ENCODE assay signal across 9 cellular contexts in genomic region chr17:9432121-9432866, GRCh38.
DNase-seq lines count a peak whose midpoint lies in the region; ATAC-seq, FAIRE-seq and TF ChIP-seq lines count a peak whose summit lies in the region.
"Had no signal": no experiment of that assay in that cellular context is flagged by ENCODE, and none has a peak within 500 bp of the region (broad histone marks: within the 10 kb centered on the region; RNA-seq: fewer than 3 reads in every experiment).

No MANE protein-coding gene starts in this region.

- H3K79me2 ChIP-seq in osteoblast (ENCODE audit: insufficient read depth, low read length) = no peaks in the 10 kb centered on the region

- H3K9me3 ChIP-seq in adrenal gland (replicated peaks in 1 of 3) = no peaks in the 10 kb centered on the region
- H3K9me3 ChIP-seq in osteoblast (ENCODE audit: low read depth, low read length) = no peaks in the 10 kb centered on the region
- H3K9me3 ChIP-seq in naive thymus-derived CD4-positive, alpha-beta T cell (ENCODE audit: control insufficient read depth in 2 of 3, low read length in 3 of 3) = no peaks in the 10 kb centered on the region

- 56 to 69% (median 67%) methylated on average over 6 of the region's 6 CpGs for WGBS in adrenal gland, 4 donors

- H3K4me3 Mint-ChIP-seq in naive thymus-derived CD4-positive, alpha-beta T cell = no peak overlapping the region
- H3K4me3 Mint-ChIP-seq: activated naive CD8-positive, alpha-beta T cell treated with anti-CD3 and anti-CD28 coated beads for 36 hours had no signal

- no peak for DNase-seq in GM12892 (ENCODE audit: insufficient read length)
- no peak for DNase-seq in adrenal gland
- DNase-seq in osteoblast (ENCODE audit: insufficient read length, low spot score, missing footprints) = no peak
- no peak for DNase-seq in NCI-H1417 (lab: John Stamatoyannopoulos, UW)
- no peak for DNase-seq in activated naive CD4-positive, alpha-beta T cell treated with anti-CD3 and anti-CD28 coated beads, Interleukin-2, amount 50 U/mL, for 16 hours
- DNase-seq in naive thymus-derived CD4-positive, alpha-beta T cell = no peak
- DNase-seq: activated naive CD8-positive, alpha-beta T cell treated with anti-CD3 and anti-CD28 coated beads for 36 hours had no signal

- H3K36me3 Mint-ChIP-seq in naive thymus-derived CD4-positive, alpha-beta T cell = peaks cover 3 to 52% (median 22%) of the 10 kb centered on the region in 5 donors

- H3K4me3 ChIP-seq in adrenal gland (no peak overlapping the region), osteoblast (ENCODE audit: insufficient read depth, low read length) (no peak overlapping the region)
- H3K4me3 ChIP-seq in naive thymus-derived CD4-positive, alpha-beta T cell (ENCODE audit: low read length) = no peak overlapping the region

- POLR2A ChIA-PET in naive thymus-derived CD4-positive, alpha-beta T cell (lab: Charles Lee) = no interaction called here

- H2AFZ ChIP-seq in osteoblast (ENCODE audit: low read length) = no peak overlapping the region

- H3K36me3 ChIP-seq in adrenal gland (replicated peaks in 1 of 2) = no peaks in the 10 kb centered on the region
- no peaks in the 10 kb centered on the region for H3K36me3 ChIP-seq in osteoblast (ENCODE audit: insufficient read depth, low read length)
- no peaks in the 10 kb centered on the region for H3K36me3 ChIP-seq in naive thymus-derived CD4-positive, alpha-beta T cell (ENCODE audit: control insufficient read depth in 2 of 3, insufficient read depth in 3 of 3, low read length in 3 of 3)

- no peak for TF ChIP-seq POLR2A in GM12892 (IDR thresholded peaks at IDR 0.05; ENCODE audit: low read depth, low read length)
- TF ChIP-seq POLR2A in adrenal gland (IDR thresholded peaks at IDR 0.05) = no peak

- H3K27ac ChIP-seq in adrenal gland (peak overlapping the region in 4 of 5 donors; percentile 27 to 47 (median 31)), osteoblast (ENCODE audit: low read depth, low read length) (peak overlapping the region; percentile 82)
- H3K27ac ChIP-seq in naive thymus-derived CD4-positive, alpha-beta T cell (ENCODE audit: low read depth, low read length) = no peak overlapping the region

- peaks cover 3% of the 10 kb centered on the region for H4K20me1 ChIP-seq in osteoblast (ENCODE audit: insufficient read depth, low read length)

- H3K9me3 Mint-ChIP-seq in naive thymus-derived CD4-positive, alpha-beta T cell = peaks cover 0 to 2% (median 0%) of the 10 kb centered on the region in 11 donors
- H3K9me3 Mint-ChIP-seq: activated naive CD8-positive, alpha-beta T cell treated with anti-CD3 and anti-CD28 coated beads for 36 hours had no signal

- no peak overlapping the region for H3K27ac Mint-ChIP-seq in naive thymus-derived CD4-positive, alpha-beta T cell
- H3K27ac Mint-ChIP-seq: activated naive CD8-positive, alpha-beta T cell treated with anti-CD3 and anti-CD28 coated beads for 36 hours had no signal

- peak; percentile 65 for ATAC-seq in GM21825 (IDR thresholded peaks at IDR 0.05; ENCODE audit: unreplicated experiment)
- no peak for ATAC-seq in HG03045 (IDR thresholded peaks at IDR 0.05; ENCODE audit: unreplicated experiment)
- no peak for ATAC-seq in naive thymus-derived CD4-positive, alpha-beta T cell

- H3K4me1 Mint-ChIP-seq in naive thymus-derived CD4-positive, alpha-beta T cell = peaks cover 0 to 16% (median 7%) of the 10 kb centered on the region in 7 donors

- CTCF ChIA-PET in naive thymus-derived CD4-positive, alpha-beta T cell (lab: Charles Lee) = no interaction called here

- TF ChIP-seq CTCF in adrenal gland (IDR thresholded peaks at IDR 0.05) (no peak), osteoblast (IDR thresholded peaks at IDR 0.05; ENCODE audit: extremely low read depth, low read depth, low read length) (no peak)

- H3K4me2 ChIP-seq in osteoblast (ENCODE audit: insufficient read depth, low read length) = peak overlapping the region; percentile 82

- H3K4me1 ChIP-seq in adrenal gland (replicated peaks in 1 of 2) (peaks cover 7 to 21% of the 10 kb centered on the region in 2 donors), osteoblast (ENCODE audit: insufficient read depth, low read length) (peaks cover 22% of the 10 kb centered on the region)
- H3K4me1 ChIP-seq in naive thymus-derived CD4-positive, alpha-beta T cell (ENCODE audit: control insufficient read depth in 2 of 2, insufficient read depth in 2 of 2, low read length in 2 of 2) = peaks cover 0 to 3% of the 10 kb centered on the region in 2 donors

- H3K27me3 Mint-ChIP-seq in naive thymus-derived CD4-positive, alpha-beta T cell = no peaks in the 10 kb centered on the region
- H3K27me3 Mint-ChIP-seq: activated naive CD8-positive, alpha-beta T cell treated with anti-CD3 and anti-CD28 coated beads for 36 hours had no signal

- H3K27me3 ChIP-seq in adrenal gland = no peaks in the 10 kb centered on the region
- no peaks in the 10 kb centered on the region for H3K27me3 ChIP-seq in osteoblast (ENCODE audit: insufficient read depth, low read length)
- no peaks in the 10 kb centered on the region for H3K27me3 ChIP-seq in naive thymus-derived CD4-positive, alpha-beta T cell (ENCODE audit: control insufficient read depth in 2 of 2, insufficient read depth in 2 of 2, low read length in 2 of 2)

- intact Hi-C loops in adrenal gland (cut with DNase I) = no loop called here
- intact Hi-C loops in naive thymus-derived CD4-positive, alpha-beta T cell (cut with micrococcal nuclease) = no loop called here

- FAIRE-seq in GM12892 (lab: Jason Lieb, UNC) = peak; percentile 54
